In the genomic region with DNA sequence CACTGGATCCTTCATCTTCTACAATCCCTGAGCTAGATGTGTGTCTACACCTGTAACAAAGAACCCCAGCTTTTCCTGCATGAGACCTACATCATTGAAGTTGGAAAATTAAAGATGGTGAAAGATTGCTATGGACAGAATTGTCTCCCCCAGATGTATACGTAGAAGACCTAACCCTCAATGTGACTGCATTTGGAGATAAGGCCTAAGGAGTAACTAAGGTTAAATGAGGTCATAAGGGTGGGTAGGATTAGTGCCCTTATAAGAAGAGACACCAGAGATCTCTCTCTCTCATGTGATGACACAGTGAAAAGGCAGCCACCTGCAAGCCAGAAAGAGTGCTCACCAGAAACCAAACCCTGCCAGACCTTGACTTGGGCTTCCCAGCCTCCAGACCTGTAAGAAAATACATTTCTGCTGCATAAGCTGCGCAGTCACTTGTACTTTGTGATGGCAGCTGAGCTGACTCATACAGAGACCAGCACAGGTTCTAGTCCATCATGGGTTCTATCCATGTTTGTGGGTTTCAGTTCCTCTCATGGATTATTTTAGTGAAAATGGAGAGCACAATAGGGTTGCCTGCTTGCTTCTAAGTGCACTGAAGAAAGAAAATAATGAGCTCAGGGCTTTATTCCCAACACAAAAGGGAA, we compare ENCODE assay signal across 12 cellular contexts.
DNase-seq lines count a peak whose midpoint lies in the region; ATAC-seq and TF ChIP-seq lines count a peak whose summit lies in the region.
"Had no signal": no experiment of that assay in that cellular context is flagged by ENCODE, and none has a peak within 500 bp of the region (broad histone marks: within the 10 kb centered on the region; RNA-seq: fewer than 3 reads in every experiment).

No MANE protein-coding gene starts in this region.

- no peaks in the 10 kb centered on the region for H3K4me1 ChIP-seq in lower lobe of right lung
- no peaks in the 10 kb centered on the region for H3K4me1 ChIP-seq in sigmoid colon
- H3K4me1 ChIP-seq: BE2C had no signal

- peak; percentile 88 for ATAC-seq in GM18508 (IDR thresholded peaks at IDR 0.05; ENCODE audit: insufficient read depth, unreplicated experiment)
- ATAC-seq in GM21390 (IDR thresholded peaks at IDR 0.05; ENCODE audit: unreplicated experiment) = peak; percentile 89
- ATAC-seq in HG03045 (IDR thresholded peaks at IDR 0.05; ENCODE audit: unreplicated experiment) = peak; percentile 88
- ATAC-seq in lower lobe of right lung = no peak

- H3K27me3 ChIP-seq in lower lobe of right lung (ENCODE audit: low read depth) = no peaks in the 10 kb centered on the region
- peaks cover 10% of the 10 kb centered on the region for H3K27me3 ChIP-seq in WERI-Rb-1 (ENCODE audit: insufficient read depth, low read depth, severe bottlenecking)
- H3K27me3 ChIP-seq in sigmoid colon = no peaks in the 10 kb centered on the region
- H3K27me3 ChIP-seq: BE2C had no signal

- 90 to 91% methylated on average over 2 of the region's 2 CpGs for WGBS in sigmoid colon, 2 donors

- TF ChIP-seq POLR2A in sigmoid colon (IDR thresholded peaks at IDR 0.05) = no peak

- H3K27me3 Mint-ChIP-seq in progenitor cell of endocrine pancreas = no peaks in the 10 kb centered on the region

- H3K4me3 ChIP-seq in lower lobe of right lung (no peak overlapping the region), WERI-Rb-1 (ENCODE audit: low read depth, low read length) (no peak overlapping the region), sigmoid colon (no peak overlapping the region)

- DNase-seq in MV-4-11 (lab: John Stamatoyannopoulos, UW) (peak; percentile 92), lower lobe of right lung (no peak), WERI-Rb-1 (no peak), progenitor cell of endocrine pancreas (ENCODE audit: low spot score, unreplicated experiment) (no peak), sigmoid colon (no peak)
- DNase-seq: activated CD4-positive, alpha-beta T cell treated with anti-CD3 and anti-CD28 coated beads, Interleukin-2, amount 50 U/mL, for 4 hours; BE2C; NCI-H2171 treated with DMSO at 0.1 percent for 48 hours had no signal

- intact Hi-C loops in lower lobe of right lung (cut with DNase I) = no loop called here
- intact Hi-C loops in sigmoid colon (cut with DNase I) = no loop called here

- peaks cover 3% of the 10 kb centered on the region for H3K9me3 Mint-ChIP-seq in progenitor cell of endocrine pancreas (ENCODE audit: low read depth)

- H3K27ac Mint-ChIP-seq in progenitor cell of endocrine pancreas = no peak overlapping the region
- H3K27ac Mint-ChIP-seq: activated naive CD8-positive, alpha-beta T cell had no signal

- TF ChIP-seq CTCF in lower lobe of right lung (IDR thresholded peaks at IDR 0.05) = no peak
- no peak for TF ChIP-seq CTCF in WERI-Rb-1 (IDR thresholded peaks at IDR 0.05; ENCODE audit: low read depth, low read length)
- no peak for TF ChIP-seq CTCF in progenitor cell of endocrine pancreas (IDR thresholded peaks at IDR 0.05; ENCODE audit: unreplicated experiment)
- TF ChIP-seq CTCF in sigmoid colon (IDR thresholded peaks at IDR 0.05) = no peak

- H3K9me3 ChIP-seq in lower lobe of right lung (no peaks in the 10 kb centered on the region), WERI-Rb-1 (ENCODE audit: severe bottlenecking) (no peaks in the 10 kb centered on the region), sigmoid colon (no peaks in the 10 kb centered on the region)
- H3K9me3 ChIP-seq: BE2C had no signal

- TF ChIP-seq EP300 in sigmoid colon (IDR thresholded peaks at IDR 0.05) = no peak

- H3K27ac ChIP-seq in lower lobe of right lung (no peak overlapping the region), WERI-Rb-1 (no peak overlapping the region), sigmoid colon (no peak overlapping the region)

- no peaks in the 10 kb centered on the region for H3K36me3 ChIP-seq in lower lobe of right lung
- no peaks in the 10 kb centered on the region for H3K36me3 ChIP-seq in WERI-Rb-1
- H3K36me3 ChIP-seq in sigmoid colon = no peaks in the 10 kb centered on the region
- H3K36me3 ChIP-seq: BE2C had no signal

- peaks cover 1% of the 10 kb centered on the region for H3K4me1 Mint-ChIP-seq in progenitor cell of endocrine pancreas (ENCODE audit: low read depth)

- H3K36me3 Mint-ChIP-seq in progenitor cell of endocrine pancreas (ENCODE audit: insufficient read depth) = no peaks in the 10 kb centered on the region
- H3K36me3 Mint-ChIP-seq: activated naive CD8-positive, alpha-beta T cell had no signal

- H3K4me3 Mint-ChIP-seq in progenitor cell of endocrine pancreas (ENCODE audit: low read depth) = no peak overlapping the region
- H3K4me3 Mint-ChIP-seq: activated naive CD8-positive, alpha-beta T cell had no signal

Comparison
In these comparisons a context has a peak if more than half of its experiments do, and no peak if none do; other contexts are left out.
1. ATAC-seq: peak in GM18508 (single experiment), GM21390 (single experiment) and HG03045 (single experiment); none in lower lobe of right lung (0 of 2).